1 cellular context compared by ENCODE assay signal in genomic region chr12:65936529-65936911, GRCh38.
TF ChIP-seq lines count a peak whose summit lies in the region.

No MANE protein-coding gene starts in this region.

TF ChIP-seq in PFSK-1, 5 proteins besides CTCF, POLR2A, EP300 and RAD21 (continued from another document):
- no peak for TF ChIP-seq REST (IDR thresholded peaks at IDR 0.05; ENCODE audit: insufficient read depth in 1 of 2, low read depth in 2 of 2, low read length in 2 of 2)
- TF ChIP-seq FOXP2 (optimal IDR thresholded peaks at IDR 0.05; ENCODE audit: borderline replicate concordance, extremely low read depth, extremely low read length, insufficient read depth), result no peak
- no peak for TF ChIP-seq SIN3A (IDR thresholded peaks at IDR 0.05; ENCODE audit: borderline replicate concordance, insufficient read depth, low read length)
